ENCODE assay signal across 18 cellular contexts in genomic region chr21:15549671-15550070, GRCh38.
DNase-seq lines count a peak whose midpoint lies in the region; TF ChIP-seq lines count a peak whose summit lies in the region.
"Had no signal": no experiment of that assay in that cellular context is flagged by ENCODE, and none has a peak within 500 bp of the region (broad histone marks: within the 10 kb centered on the region; RNA-seq: fewer than 3 reads in every experiment).

No MANE protein-coding gene starts in this region.

- no peak overlapping the region for H3K27ac Mint-ChIP-seq in chondrocyte (ENCODE audit: unreplicated experiment)
- H3K27ac Mint-ChIP-seq: activated CD4-positive, alpha-beta T cell treated with anti-CD3 and anti-CD28 coated beads, Interleukin-2, amount 10 ng/mL, durations not matched to agents 7 days and 5 days; dendritic cell treated with granulocyte-macrophage colony-stimulating factor and Interleukin-4, amounts not matched to agents 40 ng/mL and 50 ng/mL, for 4 days had no signal

- TF ChIP-seq CTCF in choroid plexus epithelial cell (conservative IDR thresholded peaks at IDR 0.05; ENCODE audit: low read depth, low read length), result no peak
- TF ChIP-seq CTCF in chondrocyte (IDR thresholded peaks at IDR 0.05), result no peak

- peak; percentile 73 for DNase-seq in EL
- peak; percentile 55 for DNase-seq in LHCN-M2 (ENCODE audit: low read depth)
- peak; percentile 60 for DNase-seq in choroid plexus epithelial cell (ENCODE audit: low read depth)
- DNase-seq in myocyte (ENCODE audit: low read depth), result peak; percentile 84
- no peak for DNase-seq in pons (ENCODE audit: low spot score)
- DNase-seq in GM19238 (ENCODE audit: insufficient read length, low spot score), result no peak
- no peak for DNase-seq in RPMI8226
- no peak for DNase-seq in chondrocyte (ENCODE audit: low spot score)
- DNase-seq: activated CD4-positive, alpha-beta T cell treated with anti-CD3 and anti-CD28 coated beads, Interleukin-2, amount 10 ng/mL, durations not matched to agents 7 days and 5 days; activated naive CD4-positive, alpha-beta T cell; BE2C; GF-D8; MV-4-11; NCI-H1930; NCI-H446; sigmoid colon; uterus had no signal

- H3K27me3 Mint-ChIP-seq in chondrocyte (ENCODE audit: low read depth), result peaks cover 11% of the 10 kb centered on the region
- H3K27me3 Mint-ChIP-seq: activated CD4-positive, alpha-beta T cell treated with anti-CD3 and anti-CD28 coated beads, Interleukin-2, amount 10 ng/mL, durations not matched to agents 7 days and 5 days; dendritic cell treated with granulocyte-macrophage colony-stimulating factor and Interleukin-4, amounts not matched to agents 40 ng/mL and 50 ng/mL, for 4 days had no signal

- no peak overlapping the region for H3K4me3 Mint-ChIP-seq in chondrocyte (ENCODE audit: unreplicated experiment)
- H3K4me3 Mint-ChIP-seq: activated CD4-positive, alpha-beta T cell treated with anti-CD3 and anti-CD28 coated beads, Interleukin-2, amount 10 ng/mL, durations not matched to agents 7 days and 5 days; dendritic cell treated with granulocyte-macrophage colony-stimulating factor and Interleukin-4, amounts not matched to agents 40 ng/mL and 50 ng/mL, for 4 days had no signal

- no peaks in the 10 kb centered on the region for H3K36me3 Mint-ChIP-seq in chondrocyte (ENCODE audit: low read depth)

- no peak overlapping the region for H3K4me3 ChIP-seq in choroid plexus epithelial cell (ENCODE audit: low read depth, low read length)
- H3K4me3 ChIP-seq: sigmoid colon, uterus had no signal

- no peaks in the 10 kb centered on the region for H3K9me3 Mint-ChIP-seq in chondrocyte (ENCODE audit: low read depth)
- H3K9me3 Mint-ChIP-seq: dendritic cell treated with granulocyte-macrophage colony-stimulating factor and Interleukin-4, amounts not matched to agents 40 ng/mL and 50 ng/mL, for 4 days had no signal

- no peaks in the 10 kb centered on the region for H3K4me1 Mint-ChIP-seq in chondrocyte (ENCODE audit: low read depth)

Comparison
In these comparisons a context has a peak if more than half of its experiments do, and no peak if none do; other contexts are left out.
1. DNase-seq: peak in EL (single experiment), LHCN-M2 (single experiment), choroid plexus epithelial cell (single experiment) and myocyte (single experiment); none in pons (single experiment), GM19238 (single experiment), RPMI8226 (single experiment) and chondrocyte (single experiment).